In the genomic region with DNA sequence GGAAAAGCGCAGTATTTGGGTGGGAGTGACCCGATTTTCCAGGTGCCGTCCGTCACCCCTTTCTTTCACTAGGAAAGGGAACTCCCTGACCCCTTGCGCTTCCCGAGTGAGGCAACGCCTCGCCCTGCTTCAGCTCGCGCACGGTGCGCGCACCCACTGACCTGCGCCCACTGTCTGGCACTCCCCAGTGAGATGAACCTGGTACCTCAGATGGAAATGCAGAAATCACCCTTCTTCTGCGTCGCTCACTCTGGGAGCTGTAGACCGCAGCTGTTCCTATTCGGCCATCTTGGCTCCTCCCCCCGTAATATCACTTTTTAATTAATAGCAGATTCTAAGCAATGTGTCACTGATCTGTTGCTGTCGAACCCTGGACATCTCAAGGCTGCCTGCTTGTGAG, we compare ENCODE assay signal across 8 cellular contexts.
DNase-seq lines count a peak whose midpoint lies in the region; TF ChIP-seq lines count a peak whose summit lies in the region.
"Not testable (repeated sequence)": the region's sequence is repeated elsewhere in the genome, so short reads cannot be mapped to it uniquely, and the experiment has no call there.

No MANE protein-coding gene starts in this region.

- not testable (repeated sequence) for H3K27ac ChIP-seq in HUES64 (ENCODE audit: low read depth, low read length); endodermal cell (ENCODE audit: low read depth, low read length); neural progenitor cell; trophoblast cell (ENCODE audit: low read depth, low read length)
- H3K27ac ChIP-seq in mesendoderm (ENCODE audit: low read depth, low read length) = peak overlapping the region; percentile 61

- not testable (repeated sequence) for H3K79me1 ChIP-seq in mesendoderm (ENCODE audit: low read length); trophoblast cell (ENCODE audit: low read length)

- not testable (repeated sequence) for H4K12ac ChIP-seq in trophoblast cell (ENCODE audit: low read depth, low read length)

- not testable (repeated sequence) for H3K36me3 Mint-ChIP-seq in endodermal cell (ENCODE audit: low read depth); neural progenitor cell

- H3K56ac ChIP-seq in mesendoderm (ENCODE audit: low read length) = not testable (repeated sequence)

- H3K27ac Mint-ChIP-seq in endodermal cell = peak overlapping the region; percentile 91
- H3K27ac Mint-ChIP-seq in neural progenitor cell = peak overlapping the region; percentile 81

- H3K9me3 Mint-ChIP-seq in endodermal cell, neural progenitor cell: not testable (repeated sequence)

- not testable (repeated sequence) for H3K27me3 ChIP-seq in BE2C; H7 (ENCODE audit: control insufficient read depth, insufficient read depth, low read length); HUES64 (ENCODE audit: insufficient read depth, low read length); endodermal cell (ENCODE audit: control insufficient read depth, insufficient read depth, low read length, poor library complexity, severe bottlenecking); mesendoderm (ENCODE audit: insufficient read depth, low read length, poor library complexity); neural progenitor cell; trophoblast cell (ENCODE audit: insufficient read depth, low read length)

- TF ChIP-seq CTCF in BE2C (IDR thresholded peaks at IDR 0.05; ENCODE audit: low read depth, low read length); endodermal cell (conservative IDR thresholded peaks at IDR 0.05); neural progenitor cell (IDR thresholded peaks at IDR 0.05): not testable (repeated sequence)

- H2AFZ ChIP-seq in neural progenitor cell (replicated peaks); trophoblast cell (ENCODE audit: insufficient read depth, low read length, poor library complexity): not testable (repeated sequence)

- peak overlapping the region; percentile 20 for H2BK12ac ChIP-seq in trophoblast cell (ENCODE audit: low read length)

- H4K8ac ChIP-seq in mesendoderm (ENCODE audit: low read depth, low read length); trophoblast cell (ENCODE audit: low read depth, low read length): not testable (repeated sequence)

- H3K36me3 ChIP-seq in BE2C; H7 (replicated peaks; ENCODE audit: control insufficient read depth, insufficient read depth, low read length); HUES64 (ENCODE audit: insufficient read depth, low read length); endodermal cell (ENCODE audit: control insufficient read depth, insufficient read depth, low read length); mesendoderm (ENCODE audit: control insufficient read depth, insufficient read depth, low read length); neural progenitor cell; trophoblast cell (ENCODE audit: control insufficient read depth in 1 of 2, insufficient read depth in 2 of 2, low read length in 2 of 2): not testable (repeated sequence)

- peak overlapping the region; percentile 38 for H3K4me3 Mint-ChIP-seq in endodermal cell
- peak overlapping the region; percentile 43 for H3K4me3 Mint-ChIP-seq in neural progenitor cell

- H3K9ac ChIP-seq in HUES64 (ENCODE audit: low read depth, low read length) = 0 out of 2 replicates have a peak overlapping the region, but pooled peaks have one; percentile 2
- not testable (repeated sequence) for H3K9ac ChIP-seq in endodermal cell (ENCODE audit: extremely low read depth, low read length, poor library complexity, severe bottlenecking); mesendoderm (ENCODE audit: low read length); neural progenitor cell; trophoblast cell (ENCODE audit: low read length)

- H3F3A ChIP-seq in neural progenitor cell (ENCODE audit: low read depth) = not testable (repeated sequence)

- not testable (repeated sequence) for H3K27me3 Mint-ChIP-seq in endodermal cell (ENCODE audit: insufficient read depth)
- peaks cover 19% of the 10 kb centered on the region for H3K27me3 Mint-ChIP-seq in neural progenitor cell (ENCODE audit: insufficient read depth, low read depth)

- H2BK15ac ChIP-seq in mesendoderm (replicated peaks; ENCODE audit: low read depth) = not testable (repeated sequence)

- peak overlapping the region; percentile 65 for H3K4ac ChIP-seq in mesendoderm (ENCODE audit: low read depth, low read length)
- not testable (repeated sequence) for H3K4ac ChIP-seq in trophoblast cell (ENCODE audit: low read depth, low read length)

- not testable (repeated sequence) for H3K4me1 ChIP-seq in BE2C; endodermal cell (ENCODE audit: control insufficient read depth, insufficient read depth, low read length); mesendoderm (ENCODE audit: control insufficient read depth, low read depth, low read length); trophoblast cell (ENCODE audit: control insufficient read depth in 1 of 2, insufficient read depth in 2 of 2, low read length in 2 of 2)
- H3K4me1 ChIP-seq in HUES64 (ENCODE audit: insufficient read depth, low read length) = peaks cover 11% of the 10 kb centered on the region
- peaks cover 17% of the 10 kb centered on the region for H3K4me1 ChIP-seq in neural progenitor cell

- not testable (repeated sequence) for H3K4me2 ChIP-seq in mesendoderm (ENCODE audit: low read length); trophoblast cell (ENCODE audit: low read length)
- H3K4me2 ChIP-seq in neural progenitor cell = peak overlapping the region; percentile 38

- H3K9me3 ChIP-seq in BE2C = peaks cover 12% of the 10 kb centered on the region
- not testable (repeated sequence) for H3K9me3 ChIP-seq in HUES64 (ENCODE audit: insufficient read depth, low read depth, low read length); endodermal cell (ENCODE audit: control insufficient read depth, low read length); neural progenitor cell (ENCODE audit: low read depth); trophoblast cell (ENCODE audit: insufficient read depth, low read depth, low read length)

- H3K14ac ChIP-seq in trophoblast cell (ENCODE audit: low read length) = not testable (repeated sequence)

- H3K79me2 ChIP-seq in mesendoderm (ENCODE audit: control insufficient read depth, insufficient read depth, low read length); neural progenitor cell (ENCODE audit: low read depth); trophoblast cell (ENCODE audit: control insufficient read depth, insufficient read depth, low read length, poor library complexity): not testable (repeated sequence)

- not testable (repeated sequence) for H2BK5ac ChIP-seq in mesendoderm (ENCODE audit: low read length); trophoblast cell (ENCODE audit: low read depth, low read length, poor library complexity)

- H3K18ac ChIP-seq in mesendoderm (ENCODE audit: low read length); trophoblast cell (ENCODE audit: low read length): not testable (repeated sequence)

- H2BK120ac ChIP-seq in mesendoderm (ENCODE audit: low read depth, low read length); trophoblast cell (ENCODE audit: insufficient read depth, low read length, poor library complexity): not testable (repeated sequence)

- H3K4me3 ChIP-seq in BE2C (ENCODE audit: low read depth, low read length); endodermal cell (ENCODE audit: low read length); mesendoderm (ENCODE audit: low read length); neural progenitor cell; trophoblast cell (ENCODE audit: low read depth, low read length): not testable (repeated sequence)
- H3K4me3 ChIP-seq in H7 (ENCODE audit: insufficient read depth, low read depth, low read length) (peak overlapping the region; percentile 16; the same call in 1 of the 2 replicates), HUES64 (ENCODE audit: low read length) (peak overlapping the region; percentile 31; the same call in 1 of the 2 replicates)

- not testable (repeated sequence) for H4K5ac ChIP-seq in mesendoderm (ENCODE audit: low read length)

- DNase-seq in BE2C (peak; percentile 96), endodermal cell (peak; percentile 22)
- DNase-seq in H7; mesendoderm; neural progenitor cell (ENCODE audit: low spot score); trophoblast cell: not testable (repeated sequence)
- DNase-seq in activated CD8-positive, alpha-beta memory T cell treated with anti-CD3 and anti-CD28 coated beads for 24 hours = peak; percentile 35

- H3K23ac ChIP-seq in mesendoderm (ENCODE audit: low read length); trophoblast cell (ENCODE audit: low read length): not testable (repeated sequence)

- 59% methylated on average over 20 of the region's 20 CpGs for WGBS in HUES64
- WGBS in endodermal cell (ENCODE audit: insufficient coverage in 1 of 2, insufficient read length in 1 of 2), 2 experiments = 80 to 82% methylated on average over 9 to 20 of the region's 20 CpGs
- no CpG with 5 or more reads among the region's 20 CpGs for WGBS in mesendoderm (ENCODE audit: extremely low coverage, insufficient coverage, low lambda C conversion rate)
- WGBS in trophoblast cell (ENCODE audit: extremely low coverage, insufficient coverage, insufficient read length) = no CpG with 5 or more reads among the region's 20 CpGs

- H4K20me1 ChIP-seq in neural progenitor cell (ENCODE audit: low read depth) = not testable (repeated sequence)

- H3K4me1 Mint-ChIP-seq in endodermal cell (peaks cover 20% of the 10 kb centered on the region), neural progenitor cell (peaks cover 17% of the 10 kb centered on the region)

- not testable (repeated sequence) for H2AK5ac ChIP-seq in mesendoderm (ENCODE audit: low read length); trophoblast cell (ENCODE audit: low read length)

- H4K91ac ChIP-seq in trophoblast cell (ENCODE audit: low read depth, low read length) = peak overlapping the region; percentile 57
